Comparison of ENCODE assay signal across 9 cellular contexts in genomic region chr19:7872306-7873204, GRCh38. TPM values are rescaled to one million over a fixed set of nuclear protein-coding genes. Genes with fewer than 3 reads are reported as not detected.
DNase-seq lines count a peak whose midpoint lies in the region; ATAC-seq and TF ChIP-seq lines count a peak whose summit lies in the region.
"Had no signal": no experiment of that assay in that cellular context is flagged by ENCODE, and none has a peak within 500 bp of the region (broad histone marks: within the 10 kb centered on the region; RNA-seq: fewer than 3 reads in every experiment).

No MANE protein-coding gene starts in this region.

- H3K36me3 Mint-ChIP-seq in GM23338 (ENCODE audit: low read depth) (peaks cover 5% of the 10 kb centered on the region; the same call in 2 of the 3 replicates), progenitor cell of endocrine pancreas (ENCODE audit: insufficient read depth) (peaks cover 11% of the 10 kb centered on the region)
- H3K36me3 Mint-ChIP-seq in stimulated activated memory B cell treated with anti-CD40 and anti-IgM and Interleukin-4, amounts not matched to agents 10 μg/mL and 1 μg/mL and 100 μg/mL, for 72 hours: peaks cover 7% of the 10 kb centered on the region

- H3K36me3 ChIP-seq in GM23338 (ENCODE audit: insufficient read depth): no peaks in the 10 kb centered on the region
- H3K36me3 ChIP-seq: ovary had no signal

- peak overlapping the region; percentile 91 for H3K4me2 ChIP-seq in GM23338

- no peak overlapping the region for H2AFZ ChIP-seq in GM23338

- peak overlapping the region; percentile 91 for H3K4me3 Mint-ChIP-seq in GM23338
- H3K4me3 Mint-ChIP-seq in progenitor cell of endocrine pancreas (ENCODE audit: low read depth): peak overlapping the region; percentile 90
- no peak overlapping the region for H3K4me3 Mint-ChIP-seq in stimulated activated memory B cell treated with anti-CD40 and anti-IgM and Interleukin-4, amounts not matched to agents 10 μg/mL and 1 μg/mL and 100 μg/mL, for 72 hours

- H3K27me3 Mint-ChIP-seq in GM23338 (ENCODE audit: insufficient read depth, low read depth, poor library complexity) (peaks cover 39% of the 10 kb centered on the region), progenitor cell of endocrine pancreas (no peaks in the 10 kb centered on the region)
- H3K27me3 Mint-ChIP-seq in stimulated activated memory B cell treated with anti-CD40 and anti-IgM and Interleukin-4, amounts not matched to agents 10 μg/mL and 1 μg/mL and 100 μg/mL, for 72 hours: peaks cover 63% of the 10 kb centered on the region

- ATAC-seq in GM23338 (peak; percentile 15), GM18868 (IDR thresholded peaks at IDR 0.05; ENCODE audit: unreplicated experiment) (no peak), GM19324 (IDR thresholded peaks at IDR 0.05; ENCODE audit: low FRiP score, unreplicated experiment) (no peak)
- ATAC-seq in stimulated activated memory B cell treated with anti-CD40 and anti-IgM and Interleukin-4, amounts not matched to agents 10 μg/mL and 1 μg/mL and 100 μg/mL, for 72 hours: no peak

- no peaks in the 10 kb centered on the region for H4K20me1 ChIP-seq in GM23338 (replicated peaks; ENCODE audit: insufficient read depth)

- H3K27ac Mint-ChIP-seq in GM23338 (no peak overlapping the region), progenitor cell of endocrine pancreas (peak overlapping the region; percentile 86)
- no peak overlapping the region for H3K27ac Mint-ChIP-seq in stimulated activated memory B cell treated with anti-CD40 and anti-IgM and Interleukin-4, amounts not matched to agents 10 μg/mL and 1 μg/mL and 100 μg/mL, for 72 hours

- H3K9me3 Mint-ChIP-seq in GM23338 (no peaks in the 10 kb centered on the region), progenitor cell of endocrine pancreas (ENCODE audit: low read depth) (peaks cover 2% of the 10 kb centered on the region)
- peaks cover 16% of the 10 kb centered on the region for H3K9me3 Mint-ChIP-seq in stimulated activated memory B cell treated with anti-CD40 and anti-IgM and Interleukin-4, amounts not matched to agents 10 μg/mL and 1 μg/mL and 100 μg/mL, for 72 hours

- H3K4me1 Mint-ChIP-seq in GM23338: peaks cover 18% of the 10 kb centered on the region
- H3K4me1 Mint-ChIP-seq in progenitor cell of endocrine pancreas (ENCODE audit: low read depth): peaks cover 8% of the 10 kb centered on the region
- peaks cover 42% of the 10 kb centered on the region for H3K4me1 Mint-ChIP-seq in stimulated activated memory B cell treated with anti-CD40 and anti-IgM and Interleukin-4, amounts not matched to agents 10 μg/mL and 1 μg/mL and 100 μg/mL, for 72 hours

- H3K27ac ChIP-seq in GM23338 (ENCODE audit: low read depth): no peak overlapping the region
- H3K27ac ChIP-seq: ovary had no signal

- peaks cover 20% of the 10 kb centered on the region; the same call in 1 of the 2 replicates for H3K4me1 ChIP-seq in GM23338 (ENCODE audit: insufficient read depth)

- H3K27me3 ChIP-seq in GM23338 (ENCODE audit: insufficient read depth): peaks cover 23% of the 10 kb centered on the region
- H3K27me3 ChIP-seq: ovary had no signal

- H3F3A ChIP-seq in GM23338 (replicated peaks; ENCODE audit: low read depth): peaks cover 15% of the 10 kb centered on the region; the same call in 1 of the 2 replicates

- H3K9me2 ChIP-seq in GM23338 (ENCODE audit: insufficient read depth): no peaks in the 10 kb centered on the region

- no peak for DNase-seq in GM23338 (ENCODE audit: low spot score)
- no peak for DNase-seq in fibroblast of villous mesenchyme (ENCODE audit: low read depth)
- no peak for DNase-seq in progenitor cell of endocrine pancreas (ENCODE audit: low spot score, unreplicated experiment)

- no peaks in the 10 kb centered on the region for H3K79me2 ChIP-seq in GM23338 (replicated peaks; ENCODE audit: insufficient read depth)

- TF ChIP-seq CTCF in GM23338 (conservative IDR thresholded peaks at IDR 0.05; ENCODE audit: low read depth in 2 of 2): 0 out of 4 replicates have a peak, but pooled peaks of 1 of the 2 experiments have one; percentile 0
- no peak for TF ChIP-seq CTCF in fibroblast of villous mesenchyme (IDR thresholded peaks at IDR 0.05; ENCODE audit: insufficient read depth, low read depth, low read length)
- TF ChIP-seq CTCF in progenitor cell of endocrine pancreas (IDR thresholded peaks at IDR 0.05; ENCODE audit: unreplicated experiment): no peak

- H3K4me3 ChIP-seq in GM23338 (peak overlapping the region; percentile 81), fibroblast of villous mesenchyme (ENCODE audit: low read depth, low read length) (peak overlapping the region; percentile 56)

TF ChIP-seq in GM23338, 12 proteins besides CTCF, POLR2A, EP300 and RAD21:
- TF ChIP-seq EZH2phosphoT487 (IDR thresholded peaks at IDR 0.05; ENCODE audit: unreplicated experiment): no peak
- no peak for TF ChIP-seq ETS1 (IDR thresholded peaks at IDR 0.05)
- TF ChIP-seq ZNF114 (CRISPR knock-in tag; IDR thresholded peaks at IDR 0.05): no peak
- TF ChIP-seq CREB1 (CRISPR knock-in tag; IDR thresholded peaks at IDR 0.05; ENCODE audit: low read depth): no peak
- no peak for TF ChIP-seq JUNB (IDR thresholded peaks at IDR 0.05; ENCODE audit: unreplicated experiment)

TF ChIP-seq in PFSK-1, 5 proteins besides CTCF, POLR2A, EP300 and RAD21:
- TF ChIP-seq TAF1 (IDR thresholded peaks at IDR 0.05; ENCODE audit: borderline replicate concordance, insufficient read depth, low read length) (no peak), REST (IDR thresholded peaks at IDR 0.05; ENCODE audit: insufficient read depth in 1 of 2, low read depth in 2 of 2, low read length in 2 of 2) (no peak), POLR2AphosphoS5 (IDR thresholded peaks at IDR 0.05; ENCODE audit: low read depth, low read length) (no peak), SIN3A (IDR thresholded peaks at IDR 0.05; ENCODE audit: borderline replicate concordance, insufficient read depth, low read length) (no peak), FOXP2 (optimal IDR thresholded peaks at IDR 0.05; ENCODE audit: borderline replicate concordance, extremely low read depth, extremely low read length, insufficient read depth) (peak; percentile 64)

RNA-seq across cellular contexts. Expression of gene PRR36, which starts 1.6 kb away (rescaled TPM):
- 12.1 and 17.6 TPM in 2 replicates for total RNA-seq in GM23338 (2014; rRNA removed; shearing (Covaris generic))
- 17.9 and 22.3 TPM in 2 replicates for polyA plus RNA-seq in GM23338 (2016; fragmentation: Nextera tagmentation; extraction: Ambion mirVana)
- 1.4 TPM for polyA plus RNA-seq in PFSK-1 (2012; ENCODE audit: insufficient read length, low read depth)
- total RNA-seq in fibroblast of villous mesenchyme: under 0.01 TPM in 1 of 2 replicates, not detected in the other
- total RNA-seq in progenitor cell of endocrine pancreas: 37.4 and 40.4 TPM in 2 replicates
- total RNA-seq: LHCN-M2 had no signal

RNA-seq across cellular contexts. Expression of gene LRRC8E, which starts 15.8 kb away (rescaled TPM):
- total RNA-seq in GM23338 (2014; rRNA removed; shearing (Covaris generic)): 4.5 and 4.8 TPM in 2 replicates
- polyA plus RNA-seq in GM23338 (2016; fragmentation: Nextera tagmentation; extraction: Ambion mirVana): 0.29 and 1.3 TPM in 2 replicates
- polyA plus RNA-seq in PFSK-1 (2012; ENCODE audit: insufficient read length, low read depth): 3.8 TPM
- total RNA-seq in fibroblast of villous mesenchyme (6.0 and 7.4 TPM in 2 replicates), progenitor cell of endocrine pancreas (3.6 and 3.9 TPM in 2 replicates)

RNA-seq across cellular contexts. Expression of gene MAP2K7, which starts 31.1 kb away (rescaled TPM):
- total RNA-seq in GM23338 (2014; rRNA removed; shearing (Covaris generic)): 22.6 and 23.2 TPM in 2 replicates
- polyA plus RNA-seq in GM23338 (2016; fragmentation: Nextera tagmentation; extraction: Ambion mirVana): 11.3 and 12.2 TPM in 2 replicates
- 98.9 TPM for polyA plus RNA-seq in PFSK-1 (2012; ENCODE audit: insufficient read length, low read depth)
- total RNA-seq in fibroblast of villous mesenchyme: 12.1 and 12.2 TPM in 2 replicates
- 50.7 and 53.5 TPM in 2 replicates for total RNA-seq in progenitor cell of endocrine pancreas

RNA-seq across cellular contexts. Expression of gene TGFBR3L, which starts 42.1 kb away (rescaled TPM):
- total RNA-seq in GM23338 (2014; rRNA removed; shearing (Covaris generic)): 1.7 and 5.6 TPM in 2 replicates
- 6.2 and 7.0 TPM in 2 replicates for polyA plus RNA-seq in GM23338 (2016; fragmentation: Nextera tagmentation; extraction: Ambion mirVana)
- 3.0 TPM for polyA plus RNA-seq in PFSK-1 (2012; ENCODE audit: insufficient read length, low read depth)
- total RNA-seq in fibroblast of villous mesenchyme (0.86 and 0.97 TPM in 2 replicates), progenitor cell of endocrine pancreas (0.67 and 1.1 TPM in 2 replicates)

RNA-seq across cellular contexts. Expression of gene EVI5L, which starts 42.5 kb away (rescaled TPM):
- total RNA-seq in GM23338 (2014; rRNA removed; shearing (Covaris generic)): 14.0 and 16.2 TPM in 2 replicates
- polyA plus RNA-seq in GM23338 (2016; fragmentation: Nextera tagmentation; extraction: Ambion mirVana): 4.3 and 4.5 TPM in 2 replicates
- polyA plus RNA-seq in PFSK-1 (2012; ENCODE audit: insufficient read length, low read depth): 50.3 TPM
- total RNA-seq in fibroblast of villous mesenchyme: 24.8 and 25.5 TPM in 2 replicates
- 15.2 and 16.2 TPM in 2 replicates for total RNA-seq in progenitor cell of endocrine pancreas

Comparison
In these comparisons a context has a peak if more than half of its experiments do, and no peak if none do; other contexts are left out.
1. RNA of gene PRR36, which starts 1.6 kb away (total RNA-seq): 37.4 to 40.4 TPM in progenitor cell of endocrine pancreas and 12.1 to 17.6 TPM in GM23338; under 0.01 TPM in fibroblast of villous mesenchyme; every median in the first group is over 10 times any median in the second.